In the genomic region with DNA sequence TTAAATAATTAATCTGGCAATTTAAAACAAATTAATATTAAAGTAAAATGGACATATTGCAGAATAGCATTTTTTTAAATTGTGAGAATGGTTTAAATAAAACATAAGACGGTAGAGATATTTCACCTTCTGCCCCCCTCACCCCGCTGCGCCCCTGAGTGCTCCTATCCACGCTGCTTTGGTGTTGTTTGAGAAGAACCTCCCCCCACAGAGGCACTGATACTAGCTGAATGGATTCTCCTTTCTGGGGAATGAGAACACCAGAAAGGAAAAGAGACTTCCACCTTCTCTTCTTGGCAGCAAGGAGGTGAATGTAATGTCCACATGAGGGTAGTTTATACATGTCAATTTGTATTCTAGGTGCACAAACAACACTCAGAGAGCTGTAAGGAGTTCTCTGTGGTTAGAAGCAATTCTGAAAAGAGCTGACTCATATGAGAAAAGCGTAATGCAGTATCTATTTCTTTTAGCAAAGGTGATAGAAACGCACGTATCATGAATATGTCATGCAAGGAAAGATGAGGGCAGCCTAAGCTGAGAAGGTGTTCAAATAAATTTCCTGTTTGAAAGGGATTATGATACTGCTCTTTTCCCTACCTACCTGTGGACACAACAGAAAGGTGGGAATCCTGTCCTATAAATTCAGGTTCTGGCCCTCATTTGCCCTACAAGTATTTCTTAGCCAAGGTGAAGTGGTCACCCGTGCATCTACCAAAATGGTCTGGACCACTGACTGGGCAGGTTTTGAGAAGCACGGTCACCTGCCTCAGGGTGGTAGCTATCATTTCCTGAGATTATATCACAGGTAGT, we compare ENCODE assay signal across 1 cellular context.
TF ChIP-seq lines count a peak whose summit lies in the region.

No MANE protein-coding gene starts in this region.

TF ChIP-seq in K562, 482 proteins besides CTCF, POLR2A, EP300 and RAD21 (continued from another document and continues in another):
- TF ChIP-seq, protein P1, sequence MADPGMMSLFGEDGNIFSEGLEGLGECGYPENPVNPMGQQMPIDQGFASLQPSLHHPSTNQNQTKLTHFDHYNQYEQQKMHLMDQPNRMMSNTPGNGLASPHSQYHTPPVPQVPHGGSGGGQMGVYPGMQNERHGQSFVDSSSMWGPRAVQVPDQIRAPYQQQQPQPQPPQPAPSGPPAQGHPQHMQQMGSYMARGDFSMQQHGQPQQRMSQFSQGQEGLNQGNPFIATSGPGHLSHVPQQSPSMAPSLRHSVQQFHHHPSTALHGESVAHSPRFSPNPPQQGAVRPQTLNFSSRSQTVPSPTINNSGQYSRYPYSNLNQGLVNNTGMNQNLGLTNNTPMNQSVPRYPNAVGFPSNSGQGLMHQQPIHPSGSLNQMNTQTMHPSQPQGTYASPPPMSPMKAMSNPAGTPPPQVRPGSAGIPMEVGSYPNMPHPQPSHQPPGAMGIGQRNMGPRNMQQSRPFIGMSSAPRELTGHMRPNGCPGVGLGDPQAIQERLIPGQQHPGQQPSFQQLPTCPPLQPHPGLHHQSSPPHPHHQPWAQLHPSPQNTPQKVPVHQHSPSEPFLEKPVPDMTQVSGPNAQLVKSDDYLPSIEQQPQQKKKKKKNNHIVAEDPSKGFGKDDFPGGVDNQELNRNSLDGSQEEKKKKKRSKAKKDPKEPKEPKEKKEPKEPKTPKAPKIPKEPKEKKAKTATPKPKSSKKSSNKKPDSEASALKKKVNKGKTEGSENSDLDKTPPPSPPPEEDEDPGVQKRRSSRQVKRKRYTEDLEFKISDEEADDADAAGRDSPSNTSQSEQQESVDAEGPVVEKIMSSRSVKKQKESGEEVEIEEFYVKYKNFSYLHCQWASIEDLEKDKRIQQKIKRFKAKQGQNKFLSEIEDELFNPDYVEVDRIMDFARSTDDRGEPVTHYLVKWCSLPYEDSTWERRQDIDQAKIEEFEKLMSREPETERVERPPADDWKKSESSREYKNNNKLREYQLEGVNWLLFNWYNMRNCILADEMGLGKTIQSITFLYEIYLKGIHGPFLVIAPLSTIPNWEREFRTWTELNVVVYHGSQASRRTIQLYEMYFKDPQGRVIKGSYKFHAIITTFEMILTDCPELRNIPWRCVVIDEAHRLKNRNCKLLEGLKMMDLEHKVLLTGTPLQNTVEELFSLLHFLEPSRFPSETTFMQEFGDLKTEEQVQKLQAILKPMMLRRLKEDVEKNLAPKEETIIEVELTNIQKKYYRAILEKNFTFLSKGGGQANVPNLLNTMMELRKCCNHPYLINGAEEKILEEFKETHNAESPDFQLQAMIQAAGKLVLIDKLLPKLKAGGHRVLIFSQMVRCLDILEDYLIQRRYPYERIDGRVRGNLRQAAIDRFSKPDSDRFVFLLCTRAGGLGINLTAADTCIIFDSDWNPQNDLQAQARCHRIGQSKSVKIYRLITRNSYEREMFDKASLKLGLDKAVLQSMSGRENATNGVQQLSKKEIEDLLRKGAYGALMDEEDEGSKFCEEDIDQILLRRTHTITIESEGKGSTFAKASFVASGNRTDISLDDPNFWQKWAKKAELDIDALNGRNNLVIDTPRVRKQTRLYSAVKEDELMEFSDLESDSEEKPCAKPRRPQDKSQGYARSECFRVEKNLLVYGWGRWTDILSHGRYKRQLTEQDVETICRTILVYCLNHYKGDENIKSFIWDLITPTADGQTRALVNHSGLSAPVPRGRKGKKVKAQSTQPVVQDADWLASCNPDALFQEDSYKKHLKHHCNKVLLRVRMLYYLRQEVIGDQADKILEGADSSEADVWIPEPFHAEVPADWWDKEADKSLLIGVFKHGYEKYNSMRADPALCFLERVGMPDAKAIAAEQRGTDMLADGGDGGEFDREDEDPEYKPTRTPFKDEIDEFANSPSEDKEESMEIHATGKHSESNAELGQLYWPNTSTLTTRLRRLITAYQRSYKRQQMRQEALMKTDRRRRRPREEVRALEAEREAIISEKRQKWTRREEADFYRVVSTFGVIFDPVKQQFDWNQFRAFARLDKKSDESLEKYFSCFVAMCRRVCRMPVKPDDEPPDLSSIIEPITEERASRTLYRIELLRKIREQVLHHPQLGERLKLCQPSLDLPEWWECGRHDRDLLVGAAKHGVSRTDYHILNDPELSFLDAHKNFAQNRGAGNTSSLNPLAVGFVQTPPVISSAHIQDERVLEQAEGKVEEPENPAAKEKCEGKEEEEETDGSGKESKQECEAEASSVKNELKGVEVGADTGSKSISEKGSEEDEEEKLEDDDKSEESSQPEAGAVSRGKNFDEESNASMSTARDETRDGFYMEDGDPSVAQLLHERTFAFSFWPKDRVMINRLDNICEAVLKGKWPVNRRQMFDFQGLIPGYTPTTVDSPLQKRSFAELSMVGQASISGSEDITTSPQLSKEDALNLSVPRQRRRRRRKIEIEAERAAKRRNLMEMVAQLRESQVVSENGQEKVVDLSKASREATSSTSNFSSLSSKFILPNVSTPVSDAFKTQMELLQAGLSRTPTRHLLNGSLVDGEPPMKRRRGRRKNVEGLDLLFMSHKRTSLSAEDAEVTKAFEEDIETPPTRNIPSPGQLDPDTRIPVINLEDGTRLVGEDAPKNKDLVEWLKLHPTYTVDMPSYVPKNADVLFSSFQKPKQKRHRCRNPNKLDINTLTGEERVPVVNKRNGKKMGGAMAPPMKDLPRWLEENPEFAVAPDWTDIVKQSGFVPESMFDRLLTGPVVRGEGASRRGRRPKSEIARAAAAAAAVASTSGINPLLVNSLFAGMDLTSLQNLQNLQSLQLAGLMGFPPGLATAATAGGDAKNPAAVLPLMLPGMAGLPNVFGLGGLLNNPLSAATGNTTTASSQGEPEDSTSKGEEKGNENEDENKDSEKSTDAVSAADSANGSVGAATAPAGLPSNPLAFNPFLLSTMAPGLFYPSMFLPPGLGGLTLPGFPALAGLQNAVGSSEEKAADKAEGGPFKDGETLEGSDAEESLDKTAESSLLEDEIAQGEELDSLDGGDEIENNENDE (IDR thresholded peaks at IDR 0.05; ENCODE audit: low read depth, low read length): no peak
- TF ChIP-seq, protein P2, sequence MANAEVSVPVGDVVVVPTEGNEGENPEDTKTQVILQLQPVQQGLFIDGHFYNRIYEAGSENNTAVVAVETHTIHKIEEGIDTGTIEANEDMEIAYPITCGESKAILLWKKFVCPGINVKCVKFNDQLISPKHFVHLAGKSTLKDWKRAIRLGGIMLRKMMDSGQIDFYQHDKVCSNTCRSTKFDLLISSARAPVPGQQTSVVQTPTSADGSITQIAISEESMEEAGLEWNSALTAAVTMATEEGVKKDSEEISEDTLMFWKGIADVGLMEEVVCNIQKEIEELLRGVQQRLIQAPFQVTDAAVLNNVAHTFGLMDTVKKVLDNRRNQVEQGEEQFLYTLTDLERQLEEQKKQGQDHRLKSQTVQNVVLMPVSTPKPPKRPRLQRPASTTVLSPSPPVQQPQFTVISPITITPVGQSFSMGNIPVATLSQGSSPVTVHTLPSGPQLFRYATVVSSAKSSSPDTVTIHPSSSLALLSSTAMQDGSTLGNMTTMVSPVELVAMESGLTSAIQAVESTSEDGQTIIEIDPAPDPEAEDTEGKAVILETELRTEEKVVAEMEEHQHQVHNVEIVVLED (CRISPR knock-in tag; IDR thresholded peaks at IDR 0.05): no peak
- no peak for TF ChIP-seq PURB (CRISPR knock-in tag; IDR thresholded peaks at IDR 0.05; ENCODE audit: low read depth)
- TF ChIP-seq EZH2 (IDR thresholded peaks at IDR 0.05; ENCODE audit: borderline replicate concordance, low read depth, low read length): no peak
- no peak for TF ChIP-seq ZNF384 (IDR thresholded peaks at IDR 0.05; ENCODE audit: low read depth, low read length)
- 0 out of 4 replicates have a peak, but pooled peaks of 1 of the 2 experiments have one; percentile 23 for TF ChIP-seq FOXK2 (conservative IDR thresholded peaks at IDR 0.05 in 1 of 2, IDR thresholded peaks at IDR 0.05 in 1 of 2; ENCODE audit: low read depth in 2 of 2)
- no peak for TF ChIP-seq HLTF (IDR thresholded peaks at IDR 0.05)
- TF ChIP-seq MAFK (IDR thresholded peaks at IDR 0.05; ENCODE audit: low read length): peak; percentile 79
- TF ChIP-seq, protein P3, sequence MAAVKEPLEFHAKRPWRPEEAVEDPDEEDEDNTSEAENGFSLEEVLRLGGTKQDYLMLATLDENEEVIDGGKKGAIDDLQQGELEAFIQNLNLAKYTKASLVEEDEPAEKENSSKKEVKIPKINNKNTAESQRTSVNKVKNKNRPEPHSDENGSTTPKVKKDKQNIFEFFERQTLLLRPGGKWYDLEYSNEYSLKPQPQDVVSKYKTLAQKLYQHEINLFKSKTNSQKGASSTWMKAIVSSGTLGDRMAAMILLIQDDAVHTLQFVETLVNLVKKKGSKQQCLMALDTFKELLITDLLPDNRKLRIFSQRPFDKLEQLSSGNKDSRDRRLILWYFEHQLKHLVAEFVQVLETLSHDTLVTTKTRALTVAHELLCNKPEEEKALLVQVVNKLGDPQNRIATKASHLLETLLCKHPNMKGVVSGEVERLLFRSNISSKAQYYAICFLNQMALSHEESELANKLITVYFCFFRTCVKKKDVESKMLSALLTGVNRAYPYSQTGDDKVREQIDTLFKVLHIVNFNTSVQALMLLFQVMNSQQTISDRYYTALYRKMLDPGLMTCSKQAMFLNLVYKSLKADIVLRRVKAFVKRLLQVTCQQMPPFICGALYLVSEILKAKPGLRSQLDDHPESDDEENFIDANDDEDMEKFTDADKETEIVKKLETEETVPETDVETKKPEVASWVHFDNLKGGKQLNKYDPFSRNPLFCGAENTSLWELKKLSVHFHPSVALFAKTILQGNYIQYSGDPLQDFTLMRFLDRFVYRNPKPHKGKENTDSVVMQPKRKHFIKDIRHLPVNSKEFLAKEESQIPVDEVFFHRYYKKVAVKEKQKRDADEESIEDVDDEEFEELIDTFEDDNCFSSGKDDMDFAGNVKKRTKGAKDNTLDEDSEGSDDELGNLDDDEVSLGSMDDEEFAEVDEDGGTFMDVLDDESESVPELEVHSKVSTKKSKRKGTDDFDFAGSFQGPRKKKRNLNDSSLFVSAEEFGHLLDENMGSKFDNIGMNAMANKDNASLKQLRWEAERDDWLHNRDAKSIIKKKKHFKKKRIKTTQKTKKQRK (IDR thresholded peaks at IDR 0.05; ENCODE audit: borderline replicate concordance, low read depth, low read length): no peak
- no peak for TF ChIP-seq SETDB1 (IDR thresholded peaks at IDR 0.05; ENCODE audit: low read length)
- TF ChIP-seq, protein P4, sequence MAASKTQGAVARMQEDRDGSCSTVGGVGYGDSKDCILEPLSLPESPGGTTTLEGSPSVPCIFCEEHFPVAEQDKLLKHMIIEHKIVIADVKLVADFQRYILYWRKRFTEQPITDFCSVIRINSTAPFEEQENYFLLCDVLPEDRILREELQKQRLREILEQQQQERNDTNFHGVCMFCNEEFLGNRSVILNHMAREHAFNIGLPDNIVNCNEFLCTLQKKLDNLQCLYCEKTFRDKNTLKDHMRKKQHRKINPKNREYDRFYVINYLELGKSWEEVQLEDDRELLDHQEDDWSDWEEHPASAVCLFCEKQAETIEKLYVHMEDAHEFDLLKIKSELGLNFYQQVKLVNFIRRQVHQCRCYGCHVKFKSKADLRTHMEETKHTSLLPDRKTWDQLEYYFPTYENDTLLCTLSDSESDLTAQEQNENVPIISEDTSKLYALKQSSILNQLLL (CRISPR knock-in tag; IDR thresholded peaks at IDR 0.05; ENCODE audit: borderline replicate concordance): no peak
- TF ChIP-seq NFE2 (IDR thresholded peaks at IDR 0.05; ENCODE audit: low read depth): peak; percentile 90
- TF ChIP-seq, protein P5, sequence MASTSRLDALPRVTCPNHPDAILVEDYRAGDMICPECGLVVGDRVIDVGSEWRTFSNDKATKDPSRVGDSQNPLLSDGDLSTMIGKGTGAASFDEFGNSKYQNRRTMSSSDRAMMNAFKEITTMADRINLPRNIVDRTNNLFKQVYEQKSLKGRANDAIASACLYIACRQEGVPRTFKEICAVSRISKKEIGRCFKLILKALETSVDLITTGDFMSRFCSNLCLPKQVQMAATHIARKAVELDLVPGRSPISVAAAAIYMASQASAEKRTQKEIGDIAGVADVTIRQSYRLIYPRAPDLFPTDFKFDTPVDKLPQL (IDR thresholded peaks at IDR 0.05; ENCODE audit: extremely low read depth, insufficient read length): no peak
- TF ChIP-seq, protein P6, sequence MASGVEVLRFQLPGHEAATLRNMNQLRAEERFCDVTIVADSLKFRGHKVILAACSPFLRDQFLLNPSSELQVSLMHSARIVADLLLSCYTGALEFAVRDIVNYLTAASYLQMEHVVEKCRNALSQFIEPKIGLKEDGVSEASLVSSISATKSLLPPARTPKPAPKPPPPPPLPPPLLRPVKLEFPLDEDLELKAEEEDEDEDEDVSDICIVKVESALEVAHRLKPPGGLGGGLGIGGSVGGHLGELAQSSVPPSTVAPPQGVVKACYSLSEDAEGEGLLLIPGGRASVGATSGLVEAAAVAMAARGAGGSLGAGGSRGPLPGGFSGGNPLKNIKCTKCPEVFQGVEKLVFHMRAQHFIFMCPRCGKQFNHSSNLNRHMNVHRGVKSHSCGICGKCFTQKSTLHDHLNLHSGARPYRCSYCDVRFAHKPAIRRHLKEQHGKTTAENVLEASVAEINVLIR (CRISPR knock-in tag; IDR thresholded peaks at IDR 0.05): no peak
- TF ChIP-seq NFRKB (IDR thresholded peaks at IDR 0.05; ENCODE audit: low read depth): no peak
- TF ChIP-seq ARID1B (IDR thresholded peaks at IDR 0.05): peak; percentile 42
- no peak for TF ChIP-seq ZNF121 (CRISPR knock-in tag; conservative IDR thresholded peaks at IDR 0.05)
- TF ChIP-seq ZNF584 (CRISPR knock-in tag; IDR thresholded peaks at IDR 0.05; ENCODE audit: low read depth): no peak
- TF ChIP-seq, protein P7, sequence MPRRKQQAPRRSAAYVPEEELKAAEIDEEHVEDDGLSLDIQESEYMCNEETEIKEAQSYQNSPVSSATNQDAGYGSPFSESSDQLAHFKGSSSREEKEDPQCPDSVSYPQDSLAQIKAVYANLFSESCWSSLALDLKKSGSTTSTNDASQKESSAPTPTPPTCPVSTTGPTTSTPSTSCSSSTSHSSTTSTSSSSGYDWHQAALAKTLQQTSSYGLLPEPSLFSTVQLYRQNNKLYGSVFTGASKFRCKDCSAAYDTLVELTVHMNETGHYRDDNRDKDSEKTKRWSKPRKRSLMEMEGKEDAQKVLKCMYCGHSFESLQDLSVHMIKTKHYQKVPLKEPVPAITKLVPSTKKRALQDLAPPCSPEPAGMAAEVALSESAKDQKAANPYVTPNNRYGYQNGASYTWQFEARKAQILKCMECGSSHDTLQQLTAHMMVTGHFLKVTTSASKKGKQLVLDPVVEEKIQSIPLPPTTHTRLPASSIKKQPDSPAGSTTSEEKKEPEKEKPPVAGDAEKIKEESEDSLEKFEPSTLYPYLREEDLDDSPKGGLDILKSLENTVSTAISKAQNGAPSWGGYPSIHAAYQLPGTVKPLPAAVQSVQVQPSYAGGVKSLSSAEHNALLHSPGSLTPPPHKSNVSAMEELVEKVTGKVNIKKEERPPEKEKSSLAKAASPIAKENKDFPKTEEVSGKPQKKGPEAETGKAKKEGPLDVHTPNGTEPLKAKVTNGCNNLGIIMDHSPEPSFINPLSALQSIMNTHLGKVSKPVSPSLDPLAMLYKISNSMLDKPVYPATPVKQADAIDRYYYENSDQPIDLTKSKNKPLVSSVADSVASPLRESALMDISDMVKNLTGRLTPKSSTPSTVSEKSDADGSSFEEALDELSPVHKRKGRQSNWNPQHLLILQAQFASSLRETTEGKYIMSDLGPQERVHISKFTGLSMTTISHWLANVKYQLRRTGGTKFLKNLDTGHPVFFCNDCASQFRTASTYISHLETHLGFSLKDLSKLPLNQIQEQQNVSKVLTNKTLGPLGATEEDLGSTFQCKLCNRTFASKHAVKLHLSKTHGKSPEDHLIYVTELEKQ (CRISPR knock-in tag; IDR thresholded peaks at IDR 0.05): no peak
- no peak for TF ChIP-seq PTBP1 (IDR thresholded peaks at IDR 0.05; ENCODE audit: low read depth, low read length)
- TF ChIP-seq, protein P8, sequence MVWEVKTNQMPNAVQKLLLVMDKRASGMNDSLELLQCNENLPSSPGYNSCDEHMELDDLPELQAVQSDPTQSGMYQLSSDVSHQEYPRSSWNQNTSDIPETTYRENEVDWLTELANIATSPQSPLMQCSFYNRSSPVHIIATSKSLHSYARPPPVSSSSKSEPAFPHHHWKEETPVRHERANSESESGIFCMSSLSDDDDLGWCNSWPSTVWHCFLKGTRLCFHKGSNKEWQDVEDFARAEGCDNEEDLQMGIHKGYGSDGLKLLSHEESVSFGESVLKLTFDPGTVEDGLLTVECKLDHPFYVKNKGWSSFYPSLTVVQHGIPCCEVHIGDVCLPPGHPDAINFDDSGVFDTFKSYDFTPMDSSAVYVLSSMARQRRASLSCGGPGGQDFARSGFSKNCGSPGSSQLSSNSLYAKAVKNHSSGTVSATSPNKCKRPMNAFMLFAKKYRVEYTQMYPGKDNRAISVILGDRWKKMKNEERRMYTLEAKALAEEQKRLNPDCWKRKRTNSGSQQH (CRISPR knock-in tag; IDR thresholded peaks at IDR 0.05): no peak
- TF ChIP-seq SRSF1 (IDR thresholded peaks at IDR 0.05; ENCODE audit: low read depth, low read length): no peak
- no peak for TF ChIP-seq NFIC (IDR thresholded peaks at IDR 0.05)
